In genomic region chr1:179023946-179024345, GRCh38 we compare ENCODE assay signal across 1 cellular context.
TF ChIP-seq lines count a peak whose summit lies in the region.

No MANE protein-coding gene starts in this region.

TF ChIP-seq in H1, 55 proteins besides CTCF, POLR2A, EP300 and RAD21:
- no peak for TF ChIP-seq ASH2L (IDR thresholded peaks at IDR 0.05; ENCODE audit: low read length)
- TF ChIP-seq NANOG (IDR thresholded peaks at IDR 0.05; ENCODE audit: insufficient read depth, low read depth, low read length, poor library complexity, severe bottlenecking), result no peak
- TF ChIP-seq TAF1 (IDR thresholded peaks at IDR 0.05; ENCODE audit: low read depth, low read length), result no peak
- no peak for TF ChIP-seq JUN (IDR thresholded peaks at IDR 0.05; ENCODE audit: low read depth, low read length)
